35 cellular contexts compared by ENCODE assay signal in the genomic region with DNA sequence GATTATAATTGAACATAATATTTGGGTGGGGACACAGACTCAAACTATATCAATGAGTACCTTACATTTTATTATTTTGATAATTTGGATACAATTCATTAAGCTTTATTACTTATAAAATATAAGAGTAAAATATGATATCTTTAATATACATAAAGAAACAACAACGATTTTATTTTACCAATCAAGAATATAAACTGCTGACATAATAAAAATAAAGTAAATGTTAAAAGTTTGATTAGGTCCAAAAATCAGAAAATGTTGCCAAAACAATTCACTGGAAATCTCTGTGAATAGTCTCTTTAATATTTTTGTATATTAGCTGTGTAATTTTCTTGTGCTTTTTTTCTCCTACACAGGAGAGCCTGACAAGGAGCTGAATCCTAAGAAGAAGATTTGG. TPM values are rescaled to one million over a fixed set of nuclear protein-coding genes. Genes with fewer than 3 reads are reported as not detected.
"Had no signal": no experiment of that assay in that cellular context is flagged by ENCODE, and none has a peak within 500 bp of the region (broad histone marks: within the 10 kb centered on the region; RNA-seq: fewer than 3 reads in every experiment).

No MANE protein-coding gene starts in this region.

- H3K27me3 ChIP-seq: adrenal gland, body of pancreas, dorsolateral prefrontal cortex, gastrocnemius medialis, heart left ventricle had no signal

- H3K27ac ChIP-seq: adrenal gland, body of pancreas, coronary artery, dorsolateral prefrontal cortex, gastrocnemius medialis, heart left ventricle had no signal

- DNase-seq: activated CD4-positive, alpha-beta memory T cell treated with anti-CD3 and anti-CD28 coated beads for 36 hours; activated CD4-positive, alpha-beta T cell treated with anti-CD3 and anti-CD28 coated beads for 36 hours; activated CD4-positive, alpha-beta T cell treated with anti-CD3 and anti-CD28 coated beads, Interleukin-2, amount 10 ng/mL, durations not matched to agents 24 days and 14 days; activated CD4-positive, CD25-positive, alpha-beta regulatory T cell; activated CD4-positive, CD25-positive, alpha-beta regulatory T cell treated with anti-CD3 and anti-CD28 coated beads, Interleukin-2, amount 50 U/mL, for 72 hours; activated CD8-positive, alpha-beta memory T cell treated with anti-CD3 and anti-CD28 coated beads, Interleukin-2, amount 10 ng/mL, durations not matched to agents 7 days and 5 days; activated CD8-positive, alpha-beta memory T cell treated with anti-CD3 and anti-CD28 coated beads, Interleukin-2, amount 50 U/mL, for 4 hours; activated CD8-positive, alpha-beta T cell treated with anti-CD3 and anti-CD28 coated beads, Interleukin-2, amount 10 ng/mL, durations not matched to agents 7 days and 5 days; activated effector memory CD4-positive, alpha-beta T cell treated with anti-CD3 and anti-CD28 coated beads, Interleukin-2, amount 50 U/mL, for 16 hours; activated naive CD4-positive, alpha-beta T cell treated with anti-CD3 and anti-CD28 coated beads for 36 hours; activated naive CD8-positive, alpha-beta T cell treated with anti-CD3 and anti-CD28 coated beads for 36 hours; activated naive CD8-positive, alpha-beta T cell treated with anti-CD3 and anti-CD28 coated beads, Interleukin-2, amount 50 U/mL, for 24 hours; activated T-cell treated with anti-CD3 and anti-CD28 coated beads, Interleukin-2, amount 50 U/mL, for 1 hour; activated T-cell treated with anti-CD3 and anti-CD28 coated beads, Interleukin-2, amount 50 U/mL, for 48 hours; adrenal gland; amygdala; aorta; body of pancreas; central memory CD4-positive, alpha-beta T cell; cerebellar nuclear complex; dorsolateral prefrontal cortex; effector memory CD4-positive, alpha-beta T cell; endodermal cell; foreskin fibroblast; gastrocnemius medialis; glutamatergic neuron; heart left ventricle; T-helper 1 cell; T-helper 2 cell had no signal

- H3K4me3 ChIP-seq: adrenal gland, body of pancreas, coronary artery, dorsolateral prefrontal cortex, gastrocnemius medialis had no signal

- ATAC-seq: activated CD4-positive, alpha-beta T cell treated with anti-CD3 and anti-CD28 coated beads for 36 hours; activated CD8-positive, alpha-beta memory T cell treated with anti-CD3 and anti-CD28 coated beads, Interleukin-2, amount 10 ng/mL, durations not matched to agents 7 days and 5 days; activated CD8-positive, alpha-beta T cell treated with anti-CD3 and anti-CD28 coated beads, Interleukin-2, amount 10 ng/mL, durations not matched to agents 7 days and 5 days; activated naive CD8-positive, alpha-beta T cell treated with anti-CD3 and anti-CD28 coated beads, Interleukin-2, amount 50 U/mL, for 24 hours; body of pancreas; esophagus mucosa; gastrocnemius medialis; heart left ventricle had no signal

- H3K4me1 ChIP-seq: body of pancreas, gastrocnemius medialis had no signal

- H3K9me3 ChIP-seq: body of pancreas, gastrocnemius medialis, heart left ventricle had no signal

RNA-seq across cellular contexts. Expression of gene GIMD1, which starts 21.4 kb away (rescaled TPM):
- total RNA-seq: activated CD4-positive, alpha-beta memory T cell treated with anti-CD3 and anti-CD28 coated beads for 36 hours; activated CD4-positive, alpha-beta T cell treated with anti-CD3 and anti-CD28 coated beads for 36 hours; activated CD4-positive, alpha-beta T cell treated with anti-CD3 and anti-CD28 coated beads, Interleukin-2, amount 10 ng/mL, durations not matched to agents 24 days and 14 days; activated CD8-positive, alpha-beta memory T cell treated with anti-CD3 and anti-CD28 coated beads for 36 hours; activated CD8-positive, alpha-beta memory T cell treated with anti-CD3 and anti-CD28 coated beads, Interleukin-2, amount 10 ng/mL, durations not matched to agents 7 days and 5 days; activated CD8-positive, alpha-beta T cell treated with anti-CD3 and anti-CD28 coated beads, Interleukin-2, amount 10 ng/mL, durations not matched to agents 7 days and 5 days; activated naive CD4-positive, alpha-beta T cell treated with anti-CD3 and anti-CD28 coated beads for 36 hours; activated naive CD8-positive, alpha-beta T cell treated with anti-CD3 and anti-CD28 coated beads for 36 hours; activated T-helper 1 cell treated with anti-CD3 and anti-CD28 coated beads, Interleukin-12 subunit alpha, Interleukin-12 subunit beta, Interleukin-2, Interleukin-4 antibody, amounts not matched to agents 30 ng/mL and 10 ng/mL and 1 ng/mL, durations not matched to agents 14 hours and 24 hours and 36 hours; activated T-helper 2 cell treated with anti-CD3 and anti-CD28 coated beads, Interferon-gamma antibody, Interleukin-2, Interleukin-4, amounts not matched to agents 10 μg/mL and 5 μg/mL and 100 μg/mL, durations not matched to agents 14 hours and 24 hours and 36 hours; adrenal gland; aorta; body of pancreas; dorsolateral prefrontal cortex; endodermal cell; epithelial cell of proximal tubule; esophagus mucosa; gastrocnemius medialis; heart left ventricle had no signal
- polyA plus RNA-seq: adrenal gland, heart left ventricle had no signal
